Comparison of ENCODE assay signal across 1 cellular context in genomic region chr18:32019251-32019943, GRCh38.
A peak's percentile ranks its signal among the peaks of the same experiment; 100 is the strongest.
TF ChIP-seq lines count a peak whose summit lies in the region.

No MANE protein-coding gene starts in this region.

TF ChIP-seq in WTC11, 78 proteins besides CTCF, POLR2A, EP300 and RAD21 (continued from another document):
- peak; percentile 4; the same call in 1 of the 2 replicates for TF ChIP-seq PRDM15 (CRISPR knock-in tag; IDR thresholded peaks at IDR 0.05)
- 0 out of 2 replicates have a peak, but pooled peaks have one; percentile 14 for TF ChIP-seq ARID4B (CRISPR knock-in tag; IDR thresholded peaks at IDR 0.05; ENCODE audit: borderline replicate concordance)
- no peak for TF ChIP-seq JAZF1 (CRISPR knock-in tag; IDR thresholded peaks at IDR 0.05)
- peak; percentile 52; the same call in 1 of the 2 replicates for TF ChIP-seq USF1 (CRISPR knock-in tag; IDR thresholded peaks at IDR 0.05)
- TF ChIP-seq GABPB1 (CRISPR knock-in tag; IDR thresholded peaks at IDR 0.05) = peak; percentile 55; the same call in 1 of the 2 replicates
